1 cellular context compared by ENCODE assay signal in the genomic region with DNA sequence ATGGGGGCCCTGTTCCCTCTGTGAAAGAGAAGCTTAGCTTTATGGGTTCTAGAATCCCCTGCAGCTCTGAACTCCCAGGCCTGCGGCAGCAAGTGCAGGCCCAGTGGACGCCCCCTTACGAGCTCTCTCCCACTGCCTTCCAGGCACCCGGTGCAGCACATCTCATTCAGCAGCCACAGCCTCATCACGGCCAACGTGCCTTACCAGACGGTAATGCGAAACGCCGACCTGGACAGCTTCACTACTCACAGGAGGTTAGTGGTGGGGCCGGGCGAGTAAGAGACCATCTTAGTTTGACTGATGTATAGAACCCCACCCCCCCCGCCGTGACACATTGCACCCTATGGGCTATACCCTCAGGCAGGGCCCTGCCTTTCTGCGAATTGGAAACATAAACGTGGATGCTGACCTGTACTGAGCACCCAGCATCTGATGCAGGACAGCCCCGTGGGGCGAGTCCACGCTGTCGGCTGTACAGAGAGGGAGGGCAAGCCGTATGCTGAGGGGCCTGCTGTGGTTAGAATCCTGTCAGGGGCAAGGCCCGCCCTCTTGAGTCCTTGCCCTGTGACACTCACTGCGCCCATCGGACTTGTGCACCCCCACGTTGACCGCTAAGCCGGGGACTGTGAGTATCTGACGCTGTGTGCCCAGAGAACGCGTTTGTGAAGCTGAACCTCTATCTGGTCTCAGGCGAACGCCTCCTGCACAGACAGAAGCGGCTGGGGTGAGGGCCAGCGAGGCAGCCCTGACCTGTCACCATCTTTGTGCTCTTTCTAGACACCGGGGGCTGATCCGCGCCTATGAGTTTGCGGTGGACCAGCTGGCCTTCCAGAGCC.
TF ChIP-seq lines count a peak whose summit lies in the region.

No MANE protein-coding gene starts in this region.

TF ChIP-seq in H1, 55 proteins besides CTCF, POLR2A, EP300 and RAD21:
- TF ChIP-seq CBX5 (IDR thresholded peaks at IDR 0.05; ENCODE audit: low read depth, low read length) (no peak), EGR1 (IDR thresholded peaks at IDR 0.05; ENCODE audit: borderline replicate concordance, low read depth, low read length) (no peak), GABPA (IDR thresholded peaks at IDR 0.05; ENCODE audit: borderline replicate concordance, insufficient read depth, low read length) (no peak), ASH2L (IDR thresholded peaks at IDR 0.05; ENCODE audit: low read length) (no peak), SIRT6 (IDR thresholded peaks at IDR 0.05; ENCODE audit: low read length) (no peak)
- TF ChIP-seq, protein P1, sequence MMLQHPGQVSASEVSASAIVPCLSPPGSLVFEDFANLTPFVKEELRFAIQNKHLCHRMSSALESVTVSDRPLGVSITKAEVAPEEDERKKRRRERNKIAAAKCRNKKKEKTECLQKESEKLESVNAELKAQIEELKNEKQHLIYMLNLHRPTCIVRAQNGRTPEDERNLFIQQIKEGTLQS (IDR thresholded peaks at IDR 0.05; ENCODE audit: insufficient read depth, low read depth, low read length): no peak
TF ChIP-seq in H1: peak in this region for 0.
